ENCODE assay signal across 20 cellular contexts in genomic region chr15:58465866-58466517, GRCh38. TPM values are rescaled to one million over a fixed set of nuclear protein-coding genes. Genes with fewer than 3 reads are reported as not detected.
A peak's percentile ranks its signal among the peaks of the same experiment; 100 is the strongest.
DNase-seq lines count a peak whose midpoint lies in the region; ATAC-seq, FAIRE-seq and TF ChIP-seq lines count a peak whose summit lies in the region.
"Had no signal": no experiment of that assay in that cellular context is flagged by ENCODE, and none has a peak within 500 bp of the region (broad histone marks: within the 10 kb centered on the region; RNA-seq: fewer than 3 reads in every experiment).

No MANE protein-coding gene starts in this region.

- no peak overlapping the region for H3K4me3 Mint-ChIP-seq in Calu3 (ENCODE audit: low read depth, unreplicated experiment)
- no peak overlapping the region for H3K4me3 Mint-ChIP-seq in activated T-helper 17 cell treated with anti-CD3 and anti-CD28 coated beads, Interleukin-2, amount 50 U/mL, for 72 hours

- TF ChIP-seq CTCF in A549 (IDR thresholded peaks at IDR 0.05) (no peak), Calu3 (IDR thresholded peaks at IDR 0.05; ENCODE audit: unreplicated experiment) (no peak), kidney (IDR thresholded peaks at IDR 0.05; ENCODE audit: borderline replicate concordance, extremely low read depth, insufficient read depth) (no peak), osteoblast (IDR thresholded peaks at IDR 0.05; ENCODE audit: extremely low read depth, low read depth, low read length) (no peak)

- no peak for ATAC-seq in A549
- ATAC-seq in activated T-helper 17 cell treated with anti-CD3 and anti-CD28 coated beads, Interleukin-2, amount 50 U/mL, for 72 hours (replicated peaks) = peak; percentile 79
- ATAC-seq in HG02588 (IDR thresholded peaks at IDR 0.05; ENCODE audit: unreplicated experiment) = no peak
- ATAC-seq: gastroesophageal sphincter, mucosa of descending colon, PC-3 had no signal

- POLR2A ChIA-PET in A549 (lab: Yijun Ruan, JAX) = no interaction called here

- WGBS in A549 (ENCODE audit: missing lambda C conversion rate) = 92% methylated on average over 7 of the region's 7 CpGs

- no peak overlapping the region for H2AFZ ChIP-seq in osteoblast (ENCODE audit: low read length)

- TF ChIP-seq RAD21 in A549 (conservative IDR thresholded peaks at IDR 0.05 in 1 of 2, IDR thresholded peaks at IDR 0.05 in 1 of 2) = no peak

- H3K27ac ChIP-seq in A549 (peak overlapping the region in 1 of 2 experiments; percentile 64; a peak in 3 of 6 replicates), kidney (ENCODE audit: low read depth in 2 of 2, low read length in 2 of 2) (peak overlapping the region; percentile 49 to 94), osteoblast (ENCODE audit: low read depth, low read length) (no peak overlapping the region)
- H3K27ac ChIP-seq: gastroesophageal sphincter, thoracic aorta, VCaP had no signal

- no peaks in the 10 kb centered on the region for H3K36me3 ChIP-seq in kidney (ENCODE audit: control insufficient read depth in 1 of 2, insufficient read depth in 2 of 2, low read length in 2 of 2)
- no peaks in the 10 kb centered on the region for H3K36me3 ChIP-seq in osteoblast (ENCODE audit: insufficient read depth, low read length)
- H3K36me3 ChIP-seq: gastroesophageal sphincter, thoracic aorta had no signal

- peaks cover 40% of the 10 kb centered on the region for H3K36me3 Mint-ChIP-seq in Calu3 (ENCODE audit: insufficient read depth, unreplicated experiment)
- H3K36me3 Mint-ChIP-seq in activated T-helper 17 cell treated with anti-CD3 and anti-CD28 coated beads, Interleukin-2, amount 50 U/mL, for 72 hours (ENCODE audit: low read depth) = no peaks in the 10 kb centered on the region

- H3K27me3 ChIP-seq in osteoblast (ENCODE audit: insufficient read depth, low read length) = no peaks in the 10 kb centered on the region
- H3K27me3 ChIP-seq: gastroesophageal sphincter had no signal

- CTCF ChIA-PET in A549 (lab: Yijun Ruan, JAX) (interaction anchor here (0.6 to 0.7 kb wide), 2 partner anchors 13 to 653 kb away, joined by 3 read pairs; no protein-coding TSS in a partner anchor), Calu3 (lab: Charles Lee) (interaction anchor here (2.4 kb wide), 1 partner anchor 25 kb away, joined by 12 read pairs; no protein-coding TSS in a partner anchor)

- H3K27ac Mint-ChIP-seq in Calu3 (ENCODE audit: unreplicated experiment) = peak overlapping the region; percentile 88
- peak overlapping the region; percentile 37 for H3K27ac Mint-ChIP-seq in activated T-helper 17 cell treated with anti-CD3 and anti-CD28 coated beads, Interleukin-2, amount 50 U/mL, for 72 hours

- H3K9me3 ChIP-seq in A549 (peaks cover 12% of the 10 kb centered on the region; the same call in 2 of the 3 replicates), kidney (ENCODE audit: control insufficient read depth in 1 of 2, low read length in 2 of 2) (no peaks in the 10 kb centered on the region), osteoblast (ENCODE audit: low read depth, low read length) (no peaks in the 10 kb centered on the region)
- H3K9me3 ChIP-seq: gastroesophageal sphincter, mucosa of descending colon, thoracic aorta had no signal

- intact Hi-C loops in Calu3 (cut with micrococcal nuclease; ENCODE audit: unreplicated experiment) (loop anchor here (2.0 to 10.0 kb wide), 3 partner anchors 133 to 279 kb away; partner anchors contain the start of gene ADAM10), kidney (cut with DNase I) (no loop called here)

- no peaks in the 10 kb centered on the region for H4K20me1 ChIP-seq in osteoblast (ENCODE audit: insufficient read depth, low read length)

- TF ChIP-seq EP300 in A549 (IDR thresholded peaks at IDR 0.05) = no peak

- H3K9ac ChIP-seq in kidney (ENCODE audit: low read length in 2 of 2) = no peak overlapping the region

- H3K27me3 Mint-ChIP-seq in Calu3 (ENCODE audit: unreplicated experiment) = no peaks in the 10 kb centered on the region
- no peaks in the 10 kb centered on the region for H3K27me3 Mint-ChIP-seq in activated T-helper 17 cell treated with anti-CD3 and anti-CD28 coated beads, Interleukin-2, amount 50 U/mL, for 72 hours

- H3K4me3 ChIP-seq in A549 (no peak overlapping the region), kidney (ENCODE audit: low read length in 2 of 2) (no peak overlapping the region), osteoblast (ENCODE audit: insufficient read depth, low read length) (no peak overlapping the region)
- H3K4me3 ChIP-seq: gastroesophageal sphincter, mucosa of descending colon, thoracic aorta had no signal

- FAIRE-seq in A549 (lab: Jason Lieb, UNC) = peak; percentile 36
- no peak for FAIRE-seq in kidney (lab: Jason Lieb, UNC)
- FAIRE-seq: GM19239 had no signal

- BruUV-seq in Calu3 (replicated peaks; lab: Mats Ljungman, UMichigan) = no TSS peak

- peaks cover 3% of the 10 kb centered on the region for H3K9me3 Mint-ChIP-seq in Calu3 (ENCODE audit: low read depth, unreplicated experiment)
- H3K9me3 Mint-ChIP-seq in activated T-helper 17 cell treated with anti-CD3 and anti-CD28 coated beads, Interleukin-2, amount 50 U/mL, for 72 hours = no peaks in the 10 kb centered on the region

- H3K4me2 ChIP-seq in A549 (no peak overlapping the region), osteoblast (ENCODE audit: insufficient read depth, low read length) (no peak overlapping the region)

- H3K79me2 ChIP-seq in osteoblast (ENCODE audit: insufficient read depth, low read length) = no peaks in the 10 kb centered on the region

- TF ChIP-seq POLR2A in A549 (IDR thresholded peaks at IDR 0.05; ENCODE audit: low read length) = no peak

- H3K4me1 Mint-ChIP-seq in Calu3 (ENCODE audit: low read depth, unreplicated experiment) = peaks cover 82% of the 10 kb centered on the region
- H3K4me1 Mint-ChIP-seq in activated T-helper 17 cell treated with anti-CD3 and anti-CD28 coated beads, Interleukin-2, amount 50 U/mL, for 72 hours = peaks cover 16% of the 10 kb centered on the region

- DNase-seq in A549 (ENCODE audit: low read depth in 1 of 2, low spot score in 1 of 2) = no peak
- no peak for DNase-seq in Calu3
- no peak for DNase-seq in kidney
- DNase-seq in glomerular visceral epithelial cell (ENCODE audit: extremely low spot score) = no peak
- DNase-seq in osteoblast (ENCODE audit: insufficient read length, low spot score, missing footprints) = no peak
- DNase-seq in midbrain (lab: John Stamatoyannopoulos, UW) = no peak
- DNase-seq: amniotic stem cell, dermis blood vessel endothelial cell, GOT3, mucosa of descending colon, NCI-H1436 treated with DMSO at 0.1 percent for 48 hours, NCI-H2171 treated with DMSO at 0.1 percent for 48 hours, NCI-H82, PC-3 had no signal

- H3K4me1 ChIP-seq in A549 = peaks cover 52% of the 10 kb centered on the region
- H3K4me1 ChIP-seq in kidney (ENCODE audit: control insufficient read depth in 1 of 2, insufficient read depth in 1 of 2, low read depth in 1 of 2, low read length in 2 of 2) = peaks cover 25 to 27% of the 10 kb centered on the region in 2 donors
- H3K4me1 ChIP-seq in osteoblast (ENCODE audit: insufficient read depth, low read length) = peaks cover 11% of the 10 kb centered on the region
- H3K4me1 ChIP-seq: gastroesophageal sphincter had no signal

TF ChIP-seq in A549, 52 proteins besides CTCF, POLR2A, EP300 and RAD21:
- TF ChIP-seq FOSL2 (IDR thresholded peaks at IDR 0.05) (no peak), FOSL2 (CRISPR knock-in tag; IDR thresholded peaks at IDR 0.05) (0 out of 2 replicates have a peak, but pooled peaks have one; percentile 33), POLR2AphosphoS2 (conservative IDR thresholded peaks at IDR 0.05; ENCODE audit: low read length) (no peak)
- TF ChIP-seq, protein P1, sequence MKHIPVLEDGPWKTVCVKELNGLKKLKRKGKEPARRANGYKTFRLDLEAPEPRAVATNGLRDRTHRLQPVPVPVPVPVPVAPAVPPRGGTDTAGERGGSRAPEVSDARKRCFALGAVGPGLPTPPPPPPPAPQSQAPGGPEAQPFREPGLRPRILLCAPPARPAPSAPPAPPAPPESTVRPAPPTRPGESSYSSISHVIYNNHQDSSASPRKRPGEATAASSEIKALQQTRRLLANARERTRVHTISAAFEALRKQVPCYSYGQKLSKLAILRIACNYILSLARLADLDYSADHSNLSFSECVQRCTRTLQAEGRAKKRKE (CRISPR knock-in tag; IDR thresholded peaks at IDR 0.05; ENCODE audit: low read depth) = no peak

RNA-seq across cellular contexts. Expression of gene LIPC, which starts 34.2 kb away (rescaled TPM):
- polyA plus RNA-seq in A549 (2011; rRNA removed) (0.08 and 0.13 TPM in 2 replicates), A549 (2017; fragmentation: RNase III; extraction: RNeasy Plus Mini Kit Qiagen cat#74134 plus additional on column Dnase treatment) (0.30 to 0.34 TPM (median 0.32 TPM) in 3 replicates), kidney (ENCODE audit: insufficient read depth, low read depth, low replicate concordance) (21.6 TPM)
- polyA plus RNA-seq in A549 (2012; cell fraction: cytosol; rRNA removed) = 0.07 and 0.13 TPM in 2 replicates
- polyA plus RNA-seq in A549 (2012; cell fraction: nucleus; rRNA removed) = 0.19 and 0.22 TPM in 2 replicates
- 0.58 TPM in 1 of 2 replicates, not detected in the other for polyA minus RNA-seq in A549 (2011; rRNA and poly(A)+ RNA removed)
- total RNA-seq in Calu3 (2022) (0.49 TPM in 1 of 2 replicates, not detected in the other), kidney (9.9 TPM), osteoblast (1.1 and 2.7 TPM in 2 replicates)
- under 1 TPM; 0.17 to 0.26 TPM for total RNA-seq in activated T-helper 17 cell treated with anti-CD3 and anti-CD28 coated beads, Interleukin-2, amount 50 U/mL, for 72 hours
- total RNA-seq: PC-3, thoracic aorta had no signal
